Comparison of ENCODE assay signal across 8 cellular contexts in genomic region chr1:91021686-91022517, GRCh38. TPM values are rescaled to one million over a fixed set of nuclear protein-coding genes. Genes with fewer than 3 reads are reported as not detected.
DNase-seq lines count a peak whose midpoint lies in the region; TF ChIP-seq lines count a peak whose summit lies in the region.

Gene ZNF644, minus strand, starts transcription at chr1:91022035. Its CDS starts 39,682 bp downstream, at chr1:90982353.

- DNase-seq in COLO829 (ENCODE audit: low spot score) (peak; percentile 77), GM20000 (ENCODE audit: low spot score) (peak; percentile 91), HS-5 (ENCODE audit: low read depth) (peak; percentile 90), NOMO-1 (lab: John Stamatoyannopoulos, UW; ENCODE audit: unreplicated experiment in 2 of 2) (peak; percentile 87 to 94), medulla oblongata (ENCODE audit: extremely low spot score) (peak; percentile 95)
- DNase-seq in effector memory CD4-positive, alpha-beta T cell = peak; percentile 86 to 89 (median 88)
- DNase-seq in stimulated activated CD8-positive, alpha-beta memory T cell treated with anti-CD3 and anti-CD28 coated beads, Interleukin-12 subunit alpha, Interleukin-12 subunit beta, amount 100 ng/mL, for 1 hour (ENCODE audit: low read depth) = peak; percentile 82

- H3K9me3 ChIP-seq in effector memory CD4-positive, alpha-beta T cell (ENCODE audit: control insufficient read depth, low read length) = no peaks in the 10 kb centered on the region

- POLR2A ChIA-PET in activated CD8-positive, alpha-beta memory T cell treated with anti-CD3 and anti-CD28 coated beads for 36 hours (lab: Charles Lee) = interaction anchor here (0.6 to 1.5 kb wide), 5 partner anchors 12 to 1817 kb away, joined by 3 to 8 read pairs (median 3); no protein-coding TSS in a partner anchor

- H3K36me3 ChIP-seq in effector memory CD4-positive, alpha-beta T cell (ENCODE audit: control insufficient read depth, insufficient read depth, low read length) = no peaks in the 10 kb centered on the region

- CTCF ChIA-PET in activated CD8-positive, alpha-beta memory T cell treated with anti-CD3 and anti-CD28 coated beads for 36 hours (lab: Charles Lee) = interaction anchor here (0.6 to 1.3 kb wide), 4 partner anchors 14 to 862 kb away, joined by 3 to 4 read pairs (median 3); no protein-coding TSS in a partner anchor

- peak within 1 kb of the TSS; percentile 100 for H3K27ac ChIP-seq in effector memory CD4-positive, alpha-beta T cell (ENCODE audit: insufficient read depth, low read length, poor library complexity, severe bottlenecking)

- H3K4me1 ChIP-seq in effector memory CD4-positive, alpha-beta T cell (ENCODE audit: control insufficient read depth, insufficient read depth, low read length, poor library complexity, severe bottlenecking) = peaks cover 27% of the 10 kb centered on the region

- H3K4me3 ChIP-seq in effector memory CD4-positive, alpha-beta T cell (ENCODE audit: insufficient read depth, low read depth, low read length, poor library complexity, severe bottlenecking) = peak within 1 kb of the TSS; percentile 90

- no peaks in the 10 kb centered on the region for H3K27me3 ChIP-seq in effector memory CD4-positive, alpha-beta T cell (replicated peaks; ENCODE audit: control insufficient read depth, insufficient read depth, low read length, poor library complexity, severe bottlenecking)

- TF ChIP-seq CTCF in GM20000 (IDR thresholded peaks at IDR 0.05; ENCODE audit: extremely low read depth, missing control alignments) = no peak

RNA-seq across cellular contexts. Expression of gene ZNF644, which starts in this region (rescaled TPM):
- total RNA-seq in activated CD8-positive, alpha-beta memory T cell treated with anti-CD3 and anti-CD28 coated beads for 36 hours = 10 to 100 TPM; 37.7 to 43.3 TPM

Comparison
In these comparisons a context has a peak if more than half of its experiments do, and no peak if none do; other contexts are left out.
1. Peak in every context shown above with its lines: DNase-seq, H3K4me3 ChIP-seq and H3K27ac ChIP-seq.